In genomic region chr6:11386726-11387125, GRCh38 we compare ENCODE assay signal across 27 cellular contexts.
DNase-seq lines count a peak whose midpoint lies in the region; ATAC-seq and TF ChIP-seq lines count a peak whose summit lies in the region.
"Had no signal": no experiment of that assay in that cellular context is flagged by ENCODE, and none has a peak within 500 bp of the region (broad histone marks: within the 10 kb centered on the region; RNA-seq: fewer than 3 reads in every experiment).

No MANE protein-coding gene starts in this region.

- no peak for DNase-seq in activated CD8-positive, alpha-beta T cell treated with anti-CD3 and anti-CD28 coated beads for 36 hours
- no peak for DNase-seq in activated CD8-positive, alpha-beta T cell treated with anti-CD3 and anti-CD28 coated beads, Interleukin-2, amount 10 ng/mL, durations not matched to agents 7 days and 5 days
- no peak for DNase-seq in activated B cell treated with CpG ODN at 0.5 μM for 24 hours
- no peak for DNase-seq in spleen
- DNase-seq in upper lobe of right lung = no peak
- no peak for DNase-seq in NCI-H510A (lab: John Stamatoyannopoulos, UW)
- DNase-seq: activated naive CD8-positive, alpha-beta T cell treated with anti-CD3 and anti-CD28 coated beads, Interleukin-2, amount 50 U/mL, for 24 hours; CD8-positive, alpha-beta T cell; DMS79; effector CD4-positive, alpha-beta T cell; erythroblast; foreskin keratinocyte; left lung; NCI-H146; NCI-H2171 treated with DMSO at 0.1 percent for 48 hours; NCI-H526 treated with DMSO at 0.1 percent for 48 hours; nephron progenitor cell; PC-9; right cardiac atrium; SHP77 treated with DMSO at 0.1 percent for 48 hours; stimulated activated CD4-positive, alpha-beta T cell treated with anti-CD3 and anti-CD28 coated beads, Interleukin-15, amount 100 ng/mL, for 24 hours had no signal

- H3K4me1 ChIP-seq in spleen (peaks cover 5 to 86% (median 47%) of the 10 kb centered on the region in 6 donors), upper lobe of right lung (peaks cover 26% of the 10 kb centered on the region)

- no peak overlapping the region for H3K4me3 Mint-ChIP-seq in activated CD8-positive, alpha-beta T cell treated with anti-CD3 and anti-CD28 coated beads for 36 hours
- no peak overlapping the region for H3K4me3 Mint-ChIP-seq in activated CD8-positive, alpha-beta T cell treated with anti-CD3 and anti-CD28 coated beads, Interleukin-2, amount 10 ng/mL, durations not matched to agents 7 days and 5 days
- peak overlapping the region; percentile 22 for H3K4me3 Mint-ChIP-seq in activated B cell treated with CpG ODN at 0.5 μM for 24 hours
- H3K4me3 Mint-ChIP-seq: activated naive CD8-positive, alpha-beta T cell treated with anti-CD3 and anti-CD28 coated beads, Interleukin-2, amount 50 U/mL, for 24 hours; CD8-positive, alpha-beta T cell; mesothelial cell of epicardium; nephron progenitor cell had no signal

- H3K9me3 ChIP-seq in spleen (no peaks in the 10 kb centered on the region), upper lobe of right lung (no peaks in the 10 kb centered on the region)
- H3K9me3 ChIP-seq: left lung had no signal

- H3K27ac ChIP-seq in spleen (peak overlapping the region in 6 of 8 donors; percentile 25 to 68 (median 51)), upper lobe of right lung (no peak overlapping the region)
- H3K27ac ChIP-seq: foreskin keratinocyte, parathyroid adenoma, PC-9, VCaP had no signal

- H3K4me3 ChIP-seq in spleen (no peak overlapping the region), upper lobe of right lung (no peak overlapping the region)
- H3K4me3 ChIP-seq: left lung, PC-9 had no signal

- no peak for TF ChIP-seq POLR2A in spleen (IDR thresholded peaks at IDR 0.05)

- no peak for TF ChIP-seq CTCF in activated CD8-positive, alpha-beta T cell treated with anti-CD3 and anti-CD28 coated beads for 36 hours (IDR thresholded peaks at IDR 0.05)
- TF ChIP-seq CTCF in activated B cell treated with CpG ODN at 0.5 μM for 24 hours (IDR thresholded peaks at IDR 0.05) = no peak
- TF ChIP-seq CTCF in spleen (IDR thresholded peaks at IDR 0.05 in 8 of 11, conservative IDR thresholded peaks at IDR 0.05 in 3 of 11) = no peak
- TF ChIP-seq CTCF in upper lobe of right lung (IDR thresholded peaks at IDR 0.05) = no peak

- POLR2A ChIA-PET in activated CD8-positive, alpha-beta T cell treated with anti-CD3 and anti-CD28 coated beads for 36 hours (lab: Charles Lee) = no interaction called here
- POLR2A ChIA-PET in activated CD8-positive, alpha-beta T cell treated with anti-CD3 and anti-CD28 coated beads, Interleukin-2, amount 10 ng/mL, durations not matched to agents 7 days and 5 days (lab: Charles Lee) = no interaction called here
- POLR2A ChIA-PET in activated B cell treated with CpG ODN at 0.5 μM for 24 hours (lab: Charles Lee) = interaction anchor here (6.8 kb wide), 1 partner anchor 73 kb away, joined by 72 read pairs; no protein-coding TSS in a partner anchor

- H3K9me3 Mint-ChIP-seq in activated CD8-positive, alpha-beta T cell treated with anti-CD3 and anti-CD28 coated beads for 36 hours = no peaks in the 10 kb centered on the region
- no peaks in the 10 kb centered on the region for H3K9me3 Mint-ChIP-seq in activated CD8-positive, alpha-beta T cell treated with anti-CD3 and anti-CD28 coated beads, Interleukin-2, amount 10 ng/mL, durations not matched to agents 7 days and 5 days (ENCODE audit: insufficient read depth)
- no peaks in the 10 kb centered on the region for H3K9me3 Mint-ChIP-seq in activated B cell treated with CpG ODN at 0.5 μM for 24 hours
- H3K9me3 Mint-ChIP-seq: activated naive CD8-positive, alpha-beta T cell treated with anti-CD3 and anti-CD28 coated beads, Interleukin-2, amount 50 U/mL, for 24 hours; CD8-positive, alpha-beta T cell; mesothelial cell of epicardium had no signal

- intact Hi-C loops in activated CD8-positive, alpha-beta T cell treated with anti-CD3 and anti-CD28 coated beads for 36 hours (cut with micrococcal nuclease) = no loop called here
- intact Hi-C loops in activated B cell treated with CpG ODN at 0.5 μM for 24 hours (cut with micrococcal nuclease) = loop anchor here (5.0 to 10.0 kb wide), 2 partner anchors 36 to 852 kb away; no protein-coding TSS in a partner anchor
- intact Hi-C loops in spleen (cut with DNase I; ENCODE audit: low total_unique reads) = no loop called here
- intact Hi-C loops in upper lobe of right lung (cut with DNase I) = no loop called here

- ATAC-seq in activated CD8-positive, alpha-beta T cell treated with anti-CD3 and anti-CD28 coated beads for 36 hours = no peak
- no peak for ATAC-seq in activated CD8-positive, alpha-beta T cell treated with anti-CD3 and anti-CD28 coated beads, Interleukin-2, amount 10 ng/mL, durations not matched to agents 7 days and 5 days
- peak; percentile 2 for ATAC-seq in GM19395 (IDR thresholded peaks at IDR 0.05; ENCODE audit: unreplicated experiment)
- ATAC-seq in activated B cell treated with CpG ODN at 0.5 μM for 24 hours (ENCODE audit: low read depth) = no peak
- ATAC-seq in GM21737 (IDR thresholded peaks at IDR 0.05; ENCODE audit: unreplicated experiment) = no peak
- ATAC-seq in upper lobe of right lung = no peak
- ATAC-seq: activated naive CD8-positive, alpha-beta T cell treated with anti-CD3 and anti-CD28 coated beads, Interleukin-2, amount 50 U/mL, for 24 hours; CD8-positive, alpha-beta T cell; foreskin keratinocyte; HCT116; left lung; right cardiac atrium had no signal

- H3K4me1 Mint-ChIP-seq in activated CD8-positive, alpha-beta T cell treated with anti-CD3 and anti-CD28 coated beads for 36 hours (ENCODE audit: low read depth) = peaks cover 31% of the 10 kb centered on the region
- H3K4me1 Mint-ChIP-seq in activated CD8-positive, alpha-beta T cell treated with anti-CD3 and anti-CD28 coated beads, Interleukin-2, amount 10 ng/mL, durations not matched to agents 7 days and 5 days (ENCODE audit: low read depth) = peaks cover 25% of the 10 kb centered on the region
- peaks cover 43% of the 10 kb centered on the region for H3K4me1 Mint-ChIP-seq in activated B cell treated with CpG ODN at 0.5 μM for 24 hours

- H3K27me3 ChIP-seq in spleen (replicated peaks in 1 of 7) (no peaks in the 10 kb centered on the region), upper lobe of right lung (no peaks in the 10 kb centered on the region)
- H3K27me3 ChIP-seq: foreskin keratinocyte, left lung had no signal

- no peaks in the 10 kb centered on the region for H3K36me3 ChIP-seq in spleen
- H3K36me3 ChIP-seq in upper lobe of right lung = no peaks in the 10 kb centered on the region
- H3K36me3 ChIP-seq: left lung had no signal

- WGBS in spleen, 5 donors = 51 to 68% (median 62%) methylated on average over 2 of the region's 2 CpGs

- CTCF ChIA-PET in activated CD8-positive, alpha-beta T cell treated with anti-CD3 and anti-CD28 coated beads for 36 hours (lab: Charles Lee) = interaction anchor here (1.1 kb wide), 1 partner anchor 155 kb away, joined by 3 read pairs; the partner anchor contains the start of gene NEDD9
- CTCF ChIA-PET in activated CD8-positive, alpha-beta T cell treated with anti-CD3 and anti-CD28 coated beads, Interleukin-2, amount 10 ng/mL, durations not matched to agents 7 days and 5 days (lab: Charles Lee) = interaction anchor here (1.1 kb wide), 2 partner anchors 11 to 13 kb away, joined by 3 read pairs; no protein-coding TSS in a partner anchor
- CTCF ChIA-PET in activated B cell treated with CpG ODN at 0.5 μM for 24 hours (lab: Charles Lee) = no interaction called here

- H3K27ac Mint-ChIP-seq in activated CD8-positive, alpha-beta T cell treated with anti-CD3 and anti-CD28 coated beads for 36 hours = peak overlapping the region; percentile 1
- H3K27ac Mint-ChIP-seq in activated CD8-positive, alpha-beta T cell treated with anti-CD3 and anti-CD28 coated beads, Interleukin-2, amount 10 ng/mL, durations not matched to agents 7 days and 5 days = no peak overlapping the region
- H3K27ac Mint-ChIP-seq in activated B cell treated with CpG ODN at 0.5 μM for 24 hours = peak overlapping the region; percentile 84
- H3K27ac Mint-ChIP-seq: activated naive CD8-positive, alpha-beta T cell treated with anti-CD3 and anti-CD28 coated beads, Interleukin-2, amount 50 U/mL, for 24 hours; CD8-positive, alpha-beta T cell; mesothelial cell of epicardium; nephron progenitor cell had no signal

- H3K27me3 Mint-ChIP-seq in activated CD8-positive, alpha-beta T cell treated with anti-CD3 and anti-CD28 coated beads for 36 hours = peaks cover 2% of the 10 kb centered on the region
- peaks cover 2% of the 10 kb centered on the region for H3K27me3 Mint-ChIP-seq in activated CD8-positive, alpha-beta T cell treated with anti-CD3 and anti-CD28 coated beads, Interleukin-2, amount 10 ng/mL, durations not matched to agents 7 days and 5 days (ENCODE audit: low read depth)
- no peaks in the 10 kb centered on the region for H3K27me3 Mint-ChIP-seq in activated B cell treated with CpG ODN at 0.5 μM for 24 hours
- H3K27me3 Mint-ChIP-seq: activated naive CD8-positive, alpha-beta T cell treated with anti-CD3 and anti-CD28 coated beads, Interleukin-2, amount 50 U/mL, for 24 hours had no signal

- no peaks in the 10 kb centered on the region for H3K36me3 Mint-ChIP-seq in activated CD8-positive, alpha-beta T cell treated with anti-CD3 and anti-CD28 coated beads for 36 hours (ENCODE audit: low read depth)
- H3K36me3 Mint-ChIP-seq in activated CD8-positive, alpha-beta T cell treated with anti-CD3 and anti-CD28 coated beads, Interleukin-2, amount 10 ng/mL, durations not matched to agents 7 days and 5 days (ENCODE audit: low read depth) = peaks cover 8% of the 10 kb centered on the region
- peaks cover 4% of the 10 kb centered on the region for H3K36me3 Mint-ChIP-seq in activated B cell treated with CpG ODN at 0.5 μM for 24 hours (ENCODE audit: low read depth)
- H3K36me3 Mint-ChIP-seq: mesothelial cell of epicardium had no signal
